10 cellular contexts compared by ENCODE assay signal in genomic region chr6:27279513-27280063, GRCh38. TPM values are rescaled to one million over a fixed set of nuclear protein-coding genes. Genes with fewer than 3 reads are reported as not detected.
DNase-seq lines count a peak whose midpoint lies in the region; ATAC-seq and TF ChIP-seq lines count a peak whose summit lies in the region.
"Had no signal": no experiment of that assay in that cellular context is flagged by ENCODE, and none has a peak within 500 bp of the region (broad histone marks: within the 10 kb centered on the region; RNA-seq: fewer than 3 reads in every experiment).

No MANE protein-coding gene starts in this region.

- peaks cover 4% of the 10 kb centered on the region for H3K4me1 Mint-ChIP-seq in activated naive CD4-positive, alpha-beta T cell treated with anti-CD3 and anti-CD28 coated beads for 36 hours (ENCODE audit: low read depth)
- H3K4me1 Mint-ChIP-seq in stimulated activated naive CD8-positive, alpha-beta T cell treated with anti-CD3 and anti-CD28 coated beads, Interleukin-15, amount 100 ng/mL, for 72 hours = peaks cover 14% of the 10 kb centered on the region

- H3K9me3 Mint-ChIP-seq in activated naive CD4-positive, alpha-beta T cell treated with anti-CD3 and anti-CD28 coated beads for 36 hours = peaks cover 16% of the 10 kb centered on the region
- peaks cover 19 to 24% of the 10 kb centered on the region in 2 donors for H3K9me3 Mint-ChIP-seq in stimulated activated naive CD8-positive, alpha-beta T cell treated with anti-CD3 and anti-CD28 coated beads, Interleukin-15, amount 100 ng/mL, for 72 hours

- peaks cover 2% of the 10 kb centered on the region for H3K9me3 ChIP-seq in RWPE2 (ENCODE audit: severe bottlenecking)

- H3K4me1 ChIP-seq in RWPE2 (ENCODE audit: insufficient read depth, poor library complexity, severe bottlenecking) = no peaks in the 10 kb centered on the region
- H3K4me1 ChIP-seq: SJSA1 had no signal

- peaks cover 4% of the 10 kb centered on the region for H3K27me3 ChIP-seq in RWPE2 (ENCODE audit: insufficient read depth, poor library complexity, severe bottlenecking)
- H3K27me3 ChIP-seq: SJSA1 had no signal

- no peak overlapping the region for H3K27ac ChIP-seq in RWPE2 (ENCODE audit: poor library complexity, severe bottlenecking)
- H3K27ac ChIP-seq: SJSA1 had no signal

- H3K4me3 ChIP-seq in RWPE2 (ENCODE audit: severe bottlenecking) (peak overlapping the region; percentile 39), fibroblast of mammary gland (ENCODE audit: control insufficient read depth, low read depth, low read length) (peak overlapping the region; percentile 62)
- H3K4me3 ChIP-seq: SJSA1 had no signal

- ATAC-seq in RWPE2 (ENCODE audit: low read depth) = peak; percentile 50
- no peak for ATAC-seq in stimulated activated naive CD8-positive, alpha-beta T cell treated with anti-CD3 and anti-CD28 coated beads, Interleukin-15, amount 100 ng/mL, for 72 hours
- ATAC-seq: left cardiac atrium had no signal

- no peaks in the 10 kb centered on the region for H3K36me3 ChIP-seq in RWPE2 (ENCODE audit: low read depth)
- H3K36me3 ChIP-seq: SJSA1 had no signal

- intact Hi-C loops in activated naive CD4-positive, alpha-beta T cell treated with anti-CD3 and anti-CD28 coated beads for 36 hours (cut with micrococcal nuclease) = loop anchor here (5.0 to 10.0 kb wide), 3 partner anchors 42 to 1495 kb away; no protein-coding TSS in a partner anchor

- H3K27ac Mint-ChIP-seq in activated naive CD4-positive, alpha-beta T cell treated with anti-CD3 and anti-CD28 coated beads for 36 hours = no peak overlapping the region
- H3K27ac Mint-ChIP-seq in stimulated activated naive CD8-positive, alpha-beta T cell treated with anti-CD3 and anti-CD28 coated beads, Interleukin-15, amount 100 ng/mL, for 72 hours = no peak overlapping the region

- H3K36me3 Mint-ChIP-seq in activated naive CD4-positive, alpha-beta T cell treated with anti-CD3 and anti-CD28 coated beads for 36 hours (ENCODE audit: low read depth) = peaks cover 16% of the 10 kb centered on the region

- peak overlapping the region; percentile 63 for H3K4me3 Mint-ChIP-seq in activated naive CD4-positive, alpha-beta T cell treated with anti-CD3 and anti-CD28 coated beads for 36 hours
- peak overlapping the region; percentile 78 to 82 for H3K4me3 Mint-ChIP-seq in stimulated activated naive CD8-positive, alpha-beta T cell treated with anti-CD3 and anti-CD28 coated beads, Interleukin-15, amount 100 ng/mL, for 72 hours

- DNase-seq in activated naive CD4-positive, alpha-beta T cell treated with anti-CD3 and anti-CD28 coated beads for 36 hours = no peak
- no peak for DNase-seq in activated naive CD4-positive, alpha-beta T cell treated with anti-CD3 and anti-CD28 coated beads, Interleukin-2, amount 50 U/mL, for 16 hours
- no peak for DNase-seq in RWPE2 (ENCODE audit: low spot score)
- DNase-seq in fibroblast of mammary gland (ENCODE audit: low read depth) = no peak
- no peak for DNase-seq in stimulated activated naive CD8-positive, alpha-beta T cell treated with anti-CD3 and anti-CD28 coated beads, Interleukin-15, amount 100 ng/mL, for 72 hours
- no peak for DNase-seq in amygdala (lab: John Stamatoyannopoulos, UW)
- no peak for DNase-seq in MV-4-11 (lab: John Stamatoyannopoulos, UW)
- DNase-seq in NCI-H1048 (lab: John Stamatoyannopoulos, UW) = no peak
- DNase-seq: left cardiac atrium had no signal

- CTCF ChIA-PET in activated naive CD4-positive, alpha-beta T cell treated with anti-CD3 and anti-CD28 coated beads for 36 hours (lab: Charles Lee) = no interaction called here

- TF ChIP-seq CTCF in RWPE2 (IDR thresholded peaks at IDR 0.05; ENCODE audit: poor library complexity, severe bottlenecking) (no peak), fibroblast of mammary gland (conservative IDR thresholded peaks at IDR 0.05; ENCODE audit: control insufficient read depth, insufficient read depth, low read depth, low read length) (no peak)

- peaks cover 65% of the 10 kb centered on the region for H3K27me3 Mint-ChIP-seq in activated naive CD4-positive, alpha-beta T cell treated with anti-CD3 and anti-CD28 coated beads for 36 hours (ENCODE audit: low read depth)
- H3K27me3 Mint-ChIP-seq in stimulated activated naive CD8-positive, alpha-beta T cell treated with anti-CD3 and anti-CD28 coated beads, Interleukin-15, amount 100 ng/mL, for 72 hours = peaks cover 92% of the 10 kb centered on the region

RNA-seq across cellular contexts. Expression of gene PRSS16, which starts 32.1 kb away (rescaled TPM):
- total RNA-seq in activated naive CD4-positive, alpha-beta T cell treated with anti-CD3 and anti-CD28 coated beads for 36 hours = 1 to 10 TPM; 1.3 to 1.4 TPM
- total RNA-seq: SJSA1 had no signal

RNA-seq across cellular contexts. Expression of gene POM121L2, which starts 32.5 kb away (rescaled TPM):
- not detected for total RNA-seq in activated naive CD4-positive, alpha-beta T cell treated with anti-CD3 and anti-CD28 coated beads for 36 hours
- total RNA-seq: left cardiac atrium, SJSA1 had no signal
